ENCODE assay signal across 8 cellular contexts in the genomic region with DNA sequence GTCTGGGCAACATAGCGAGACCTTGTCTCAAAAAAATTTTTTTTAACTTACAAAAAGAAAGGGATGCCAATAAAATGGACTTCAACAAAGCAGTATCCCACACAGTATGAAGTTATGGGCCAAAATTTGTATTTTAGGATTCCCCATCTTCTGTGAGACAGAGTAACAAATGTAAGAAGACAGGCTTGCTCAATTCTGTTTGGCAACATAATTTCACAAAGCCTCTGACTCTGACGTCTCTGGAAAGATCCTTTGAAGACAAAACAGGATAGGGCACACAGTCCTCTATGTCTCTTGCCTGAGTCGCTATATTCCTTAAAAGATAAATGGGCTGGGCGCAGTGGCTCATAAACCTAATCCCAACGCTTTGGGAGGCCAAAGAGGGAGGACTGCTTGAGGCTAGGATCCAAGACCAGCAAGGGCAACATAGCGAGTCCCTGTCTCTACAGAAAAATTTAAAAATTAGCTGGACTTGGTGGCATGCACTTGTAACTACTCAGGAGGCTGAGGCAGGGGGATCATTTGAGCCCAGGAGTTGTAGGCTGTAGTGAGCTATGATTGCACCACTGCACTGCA. TPM values are rescaled to one million over a fixed set of nuclear protein-coding genes. Genes with fewer than 3 reads are reported as not detected.
DNase-seq lines count a peak whose midpoint lies in the region; ATAC-seq and TF ChIP-seq lines count a peak whose summit lies in the region.

No MANE protein-coding gene starts in this region.

- H3K9ac ChIP-seq in ES-I3 (ENCODE audit: low read depth, low read length), result peak overlapping the region; percentile 76; the same call in 1 of the 2 replicates

- no peak for TF ChIP-seq POLR2A in esophagus muscularis mucosa (IDR thresholded peaks at IDR 0.05; ENCODE audit: low read depth)

- H3K9me3 ChIP-seq in ES-I3 (ENCODE audit: control insufficient read depth, insufficient read depth, low read length), result no peaks in the 10 kb centered on the region
- H3K9me3 ChIP-seq in esophagus muscularis mucosa, result no peaks in the 10 kb centered on the region

- peak overlapping the region; percentile 71 to 99 (median 86) for H3K4me3 ChIP-seq in esophagus muscularis mucosa

- H3K27ac ChIP-seq in RWPE1 (peak overlapping the region; percentile 96), esophagus muscularis mucosa (replicated peaks in 1 of 4) (peak overlapping the region; percentile 91 to 99 (median 94))

- H3K4me3 Mint-ChIP-seq in progenitor cell of endocrine pancreas (ENCODE audit: low read depth), result peak overlapping the region; percentile 87

- ATAC-seq in GM18868 (IDR thresholded peaks at IDR 0.05; ENCODE audit: unreplicated experiment), result no peak

- H3K4me1 Mint-ChIP-seq in progenitor cell of endocrine pancreas (ENCODE audit: low read depth), result peaks cover 8% of the 10 kb centered on the region

- POLR2A ChIA-PET in RWPE1 (lab: Yijun Ruan, JAX; ENCODE audit: low non-redundant PET), result interaction anchor here (0.7 to 1.5 kb wide), 2 partner anchors 14 to 34 kb away, joined by 3 to 8 read pairs; a partner anchor contains a TSS

- intact Hi-C loops in esophagus muscularis mucosa (cut with DNase I), result no loop called here

- DNase-seq in RWPE1 (ENCODE audit: low spot score) (no peak), esophagus muscularis mucosa (ENCODE audit: extremely low spot score) (no peak), progenitor cell of endocrine pancreas (ENCODE audit: low spot score, unreplicated experiment) (no peak), HT-29 (ENCODE audit: low spot score) (no peak), HK-2 (ENCODE audit: unreplicated experiment) (no peak)
- no peak for DNase-seq in activated CD4-positive, alpha-beta T cell treated with anti-CD3 and anti-CD28 coated beads, Interleukin-2, amount 50 U/mL, for 1 hour

- no peaks in the 10 kb centered on the region for H3K9me3 Mint-ChIP-seq in progenitor cell of endocrine pancreas (ENCODE audit: low read depth)

- no peak for TF ChIP-seq EP300 in esophagus muscularis mucosa (IDR thresholded peaks at IDR 0.05)

- 52% methylated on average over 6 of the region's 6 CpGs for WGBS in esophagus muscularis mucosa

- CTCF ChIA-PET in RWPE1 (lab: Yijun Ruan, JAX), result interaction anchor here (0.6 to 0.9 kb wide), 2 partner anchors 13 to 100 kb away, joined by 3 to 7 read pairs; no protein-coding TSS in a partner anchor

- no peaks in the 10 kb centered on the region for H3K27me3 ChIP-seq in esophagus muscularis mucosa

- no peaks in the 10 kb centered on the region for H3K36me3 Mint-ChIP-seq in progenitor cell of endocrine pancreas (ENCODE audit: insufficient read depth)

- H3K27ac Mint-ChIP-seq in progenitor cell of endocrine pancreas, result peak overlapping the region; percentile 100

- H3K4me1 ChIP-seq in ES-I3 (ENCODE audit: insufficient read depth, low read length), result no peaks in the 10 kb centered on the region
- peaks cover 22 to 31% (median 26%) of the 10 kb centered on the region in 4 donors for H3K4me1 ChIP-seq in esophagus muscularis mucosa

- H3K27me3 Mint-ChIP-seq in progenitor cell of endocrine pancreas, result peaks cover 3% of the 10 kb centered on the region

- no peaks in the 10 kb centered on the region for H3K36me3 ChIP-seq in ES-I3 (ENCODE audit: insufficient read depth, low read length)
- H3K36me3 ChIP-seq in esophagus muscularis mucosa, result no peaks in the 10 kb centered on the region

- no peak for TF ChIP-seq CTCF in RWPE1 (conservative IDR thresholded peaks at IDR 0.05; ENCODE audit: low read depth)
- TF ChIP-seq CTCF in esophagus muscularis mucosa (IDR thresholded peaks at IDR 0.05), result no peak
- no peak for TF ChIP-seq CTCF in progenitor cell of endocrine pancreas (IDR thresholded peaks at IDR 0.05; ENCODE audit: unreplicated experiment)

RNA-seq across cellular contexts. Expression of a gene that starts 1.1 kb away (rescaled TPM):
- total RNA-seq in esophagus muscularis mucosa (10 to 100 TPM in 3 of 4 donors, 1 to 10 TPM in 1; 8.3 to 14.2 (median 12.4) TPM), progenitor cell of endocrine pancreas (21.1 and 22.5 TPM in 2 replicates)
- 4.3 and 7.9 TPM in 2 replicates for total RNA-seq in HT-29 (2014; rRNA removed; shearing (Covaris generic))

RNA-seq across cellular contexts. Expression of a gene that starts 15.7 kb away (rescaled TPM):
- total RNA-seq in esophagus muscularis mucosa (1 to 10 TPM; 5.4 to 6.3 (median 5.5) TPM), progenitor cell of endocrine pancreas (8.4 and 8.9 TPM in 2 replicates)
- 2.7 and 4.3 TPM in 2 replicates for total RNA-seq in HT-29 (2014; rRNA removed; shearing (Covaris generic))

RNA-seq across cellular contexts. Expression of a gene that starts 19.6 kb away (rescaled TPM):
- total RNA-seq in esophagus muscularis mucosa (100 to 1,000 TPM in 3 of 4 donors, 10 to 100 TPM in 1; 92.8 to 132 (median 121) TPM), progenitor cell of endocrine pancreas (23.7 and 24.3 TPM in 2 replicates)
- 14.6 and 20.3 TPM in 2 replicates for total RNA-seq in HT-29 (2014; rRNA removed; shearing (Covaris generic))

RNA-seq across cellular contexts. Expression of a gene that starts 34.3 kb away (rescaled TPM):
- total RNA-seq in esophagus muscularis mucosa, result 10 to 100 TPM; 44.6 to 68.1 (median 53.9) TPM
- total RNA-seq in progenitor cell of endocrine pancreas, result 318 and 338 TPM in 2 replicates
- 63.4 and 72.1 TPM in 2 replicates for total RNA-seq in HT-29 (2014; rRNA removed; shearing (Covaris generic))

RNA-seq across cellular contexts. Expression of a gene that starts 49.3 kb away (rescaled TPM):
- total RNA-seq in esophagus muscularis mucosa (under 1 TPM in 1 of 4 donors, not detected in 3; 0.33 TPM), progenitor cell of endocrine pancreas (not detected in 2 replicates)
- not detected in 2 replicates for total RNA-seq in HT-29 (2014; rRNA removed; shearing (Covaris generic))
